In genomic region chr18:48727685-48728084, GRCh38 we compare ENCODE assay signal across 14 cellular contexts.
DNase-seq lines count a peak whose midpoint lies in the region; ATAC-seq, FAIRE-seq and TF ChIP-seq lines count a peak whose summit lies in the region.
"Had no signal": no experiment of that assay in that cellular context is flagged by ENCODE, and none has a peak within 500 bp of the region (broad histone marks: within the 10 kb centered on the region; RNA-seq: fewer than 3 reads in every experiment).

No MANE protein-coding gene starts in this region.

- H3K4me1 ChIP-seq in PC-3 (ENCODE audit: insufficient read depth, low read length), result peaks cover 11% of the 10 kb centered on the region
- peaks cover 22% of the 10 kb centered on the region for H3K4me1 ChIP-seq in osteoblast (ENCODE audit: insufficient read depth, low read length)
- no peaks in the 10 kb centered on the region for H3K4me1 ChIP-seq in small intestine (ENCODE audit: control insufficient read depth in 2 of 2, insufficient read depth in 1 of 2, low read depth in 1 of 2, low read length in 1 of 2)
- no peaks in the 10 kb centered on the region for H3K4me1 ChIP-seq in Karpas-422 (ENCODE audit: low read length)

- H3K9me2 ChIP-seq in PC-3 (replicated peaks; ENCODE audit: low read length), result no peaks in the 10 kb centered on the region
- no peaks in the 10 kb centered on the region for H3K9me2 ChIP-seq in Karpas-422 (replicated peaks; ENCODE audit: insufficient read depth, low read length)

- 85 to 93% (median 86%) methylated on average over 2 of the region's 2 CpGs for WGBS in small intestine, 3 donors

- DNase-seq in BJ (ENCODE audit: low read depth), result peak; percentile 70
- DNase-seq in PC-3, result no peak
- DNase-seq in fibroblast of peridontal ligament (ENCODE audit: extremely low read depth), result peak; percentile 50
- DNase-seq in osteoblast (ENCODE audit: insufficient read length, low spot score, missing footprints), result no peak
- DNase-seq in omental fat pad (ENCODE audit: low spot score), result no peak
- no peak for DNase-seq in small intestine
- no peak for DNase-seq in GM20000 (ENCODE audit: low spot score)
- no peak for DNase-seq in Karpas-422
- DNase-seq: activated naive CD8-positive, alpha-beta T cell treated with anti-CD3 and anti-CD28 coated beads, Interleukin-2, amount 10 ng/mL, durations not matched to agents 7 days and 5 days; AML-193; DMS79 treated with DMSO at 0.1 percent for 48 hours; NCI-H1048 had no signal

- intact Hi-C loops in PC-3 (cut with micrococcal nuclease), result no loop called here

- ATAC-seq in PC-3, result 0 out of 2 replicates have a peak, but pooled peaks have one; percentile 15
- ATAC-seq in omental fat pad (ENCODE audit: low FRiP score), result no peak

- CTCF ChIA-PET in BJ (lab: Yijun Ruan, JAX), result no interaction called here
- CTCF ChIA-PET in PC-3 (lab: Charles Lee), result no interaction called here

- H3K4me2 ChIP-seq in PC-3 (ENCODE audit: low read length), result no peak overlapping the region
- H3K4me2 ChIP-seq in osteoblast (ENCODE audit: insufficient read depth, low read length), result no peak overlapping the region
- no peak overlapping the region for H3K4me2 ChIP-seq in Karpas-422 (ENCODE audit: low read depth, low read length, poor library complexity, severe bottlenecking)

- H3K27me3 ChIP-seq in BJ (ENCODE audit: control insufficient read depth, insufficient read depth, low read length), result no peaks in the 10 kb centered on the region
- no peaks in the 10 kb centered on the region for H3K27me3 ChIP-seq in PC-3 (ENCODE audit: low read length)
- H3K27me3 ChIP-seq in osteoblast (ENCODE audit: insufficient read depth, low read length), result no peaks in the 10 kb centered on the region
- H3K27me3 ChIP-seq in small intestine (ENCODE audit: control insufficient read depth in 2 of 2, insufficient read depth in 2 of 2, low read length in 2 of 2), result no peaks in the 10 kb centered on the region
- no peaks in the 10 kb centered on the region; the same call in 1 of the 2 replicates for H3K27me3 ChIP-seq in Karpas-422 (ENCODE audit: low read length)
- H3K27me3 ChIP-seq: ovary had no signal

- H3K9me3 ChIP-seq in PC-3 (ENCODE audit: low read length) (no peaks in the 10 kb centered on the region), osteoblast (ENCODE audit: low read depth, low read length) (peaks cover 13% of the 10 kb centered on the region), small intestine (ENCODE audit: control insufficient read depth, low read depth) (no peaks in the 10 kb centered on the region), Karpas-422 (ENCODE audit: low read length) (no peaks in the 10 kb centered on the region)
- H3K9me3 ChIP-seq: ovary had no signal

- H3K27ac ChIP-seq in PC-3 (ENCODE audit: low read length), result no peak overlapping the region
- peak overlapping the region; percentile 89 for H3K27ac ChIP-seq in osteoblast (ENCODE audit: low read depth, low read length)
- peak overlapping the region in 1 of 2 donors; percentile 34 for H3K27ac ChIP-seq in small intestine (ENCODE audit: low read depth in 1 of 2, low read length in 1 of 2)
- no peak overlapping the region for H3K27ac ChIP-seq in Karpas-422 (ENCODE audit: low read length)
- H3K27ac ChIP-seq: ovary had no signal

- TF ChIP-seq CTCF in BJ (IDR thresholded peaks at IDR 0.05; ENCODE audit: insufficient read depth, low read depth, low read length) (no peak), PC-3 (conservative IDR thresholded peaks at IDR 0.05; ENCODE audit: low read depth, low read length) (no peak), osteoblast (IDR thresholded peaks at IDR 0.05; ENCODE audit: extremely low read depth, low read depth, low read length) (no peak), omental fat pad (IDR thresholded peaks at IDR 0.05) (no peak), GM20000 (IDR thresholded peaks at IDR 0.05; ENCODE audit: extremely low read depth, missing control alignments) (no peak)

- no peak for FAIRE-seq in small intestine (lab: Jason Lieb, UNC)
- FAIRE-seq: GM12891 had no signal

- H3K36me3 ChIP-seq in BJ (ENCODE audit: control insufficient read depth, insufficient read depth, low read length) (peaks cover 8% of the 10 kb centered on the region; the same call in 1 of the 2 replicates), PC-3 (ENCODE audit: low read depth, low read length) (no peaks in the 10 kb centered on the region), osteoblast (ENCODE audit: insufficient read depth, low read length) (peaks cover 14% of the 10 kb centered on the region), small intestine (ENCODE audit: control insufficient read depth in 2 of 2, insufficient read depth in 2 of 2, low read length in 2 of 2) (no peaks in the 10 kb centered on the region), Karpas-422 (ENCODE audit: insufficient read depth, low read length) (no peaks in the 10 kb centered on the region)
- H3K36me3 ChIP-seq: ovary had no signal

- POLR2A ChIA-PET in BJ (lab: Charles Lee) (interaction anchor here (0.5 kb wide), 1 partner anchor 225 kb away, joined by 5 read pairs; no protein-coding TSS in a partner anchor), PC-3 (lab: Charles Lee; ENCODE audit: unreplicated experiment) (no interaction called here)

- H2AFZ ChIP-seq in PC-3 (ENCODE audit: low read length), result no peak overlapping the region
- H2AFZ ChIP-seq in osteoblast (ENCODE audit: low read length), result no peak overlapping the region
- H2AFZ ChIP-seq in Karpas-422 (ENCODE audit: low read length), result no peak overlapping the region

- H3K79me2 ChIP-seq in PC-3 (ENCODE audit: low read length) (no peaks in the 10 kb centered on the region), osteoblast (ENCODE audit: insufficient read depth, low read length) (peaks cover 14% of the 10 kb centered on the region), Karpas-422 (ENCODE audit: low read length) (no peaks in the 10 kb centered on the region)

- H3F3A ChIP-seq in PC-3 (ENCODE audit: low read length, unreplicated experiment), result no peaks in the 10 kb centered on the region

- no peak overlapping the region for H3K9ac ChIP-seq in PC-3 (ENCODE audit: low read length)
- H3K9ac ChIP-seq in Karpas-422 (ENCODE audit: low read length), result no peak overlapping the region

- H4K20me1 ChIP-seq in PC-3 (ENCODE audit: low read length) (no peaks in the 10 kb centered on the region), osteoblast (ENCODE audit: insufficient read depth, low read length) (no peaks in the 10 kb centered on the region), Karpas-422 (ENCODE audit: insufficient read depth, low read depth, low read length) (no peaks in the 10 kb centered on the region)

- BruUV-seq in PC-3 (replicated peaks; lab: Mats Ljungman, UMichigan), result TSS peak; percentile 33

- H3K4me3 ChIP-seq in BJ (ENCODE audit: low read depth, low read length) (no peak overlapping the region), PC-3 (ENCODE audit: low read length) (no peak overlapping the region), osteoblast (ENCODE audit: insufficient read depth, low read length) (no peak overlapping the region), small intestine (ENCODE audit: low read depth in 1 of 2, low read length in 2 of 2) (no peak overlapping the region), Karpas-422 (ENCODE audit: low read length) (no peak overlapping the region)
- H3K4me3 ChIP-seq: ovary had no signal

Comparison
In these comparisons a context has a peak if more than half of its experiments do, and no peak if none do; other contexts are left out.
1. DNase-seq: peak in BJ (single experiment) and fibroblast of peridontal ligament (single experiment); none in PC-3 (single experiment), osteoblast (single experiment), omental fat pad (single experiment), small intestine (single experiment), GM20000 (single experiment) and Karpas-422 (single experiment).